ENCODE assay signal across 8 cellular contexts in genomic region chr2:241506793-241507429, GRCh38. TPM values are rescaled to one million over a fixed set of nuclear protein-coding genes. Genes with fewer than 3 reads are reported as not detected.
DNase-seq lines count a peak whose midpoint lies in the region; ATAC-seq lines count a peak whose summit lies in the region.

No MANE protein-coding gene starts in this region.

- peak overlapping the region; percentile 77 for H3K4me3 Mint-ChIP-seq in activated CD4-positive, alpha-beta memory T cell treated with anti-CD3 and anti-CD28 coated beads, Interleukin-2, amount 10 ng/mL, durations not matched to agents 7 days and 5 days
- H3K4me3 Mint-ChIP-seq in stimulated activated naive B cell treated with anti-CD40 and anti-IgM and Interleukin-4, amounts not matched to agents 10 μg/mL and 1 μg/mL and 100 μg/mL, for 72 hours: peak overlapping the region; percentile 89 to 96

- peaks cover 20% of the 10 kb centered on the region for H3K4me1 Mint-ChIP-seq in activated CD4-positive, alpha-beta memory T cell treated with anti-CD3 and anti-CD28 coated beads, Interleukin-2, amount 10 ng/mL, durations not matched to agents 7 days and 5 days
- H3K4me1 Mint-ChIP-seq in stimulated activated naive B cell treated with anti-CD40 and anti-IgM and Interleukin-4, amounts not matched to agents 10 μg/mL and 1 μg/mL and 100 μg/mL, for 72 hours: peaks cover 18 to 35% of the 10 kb centered on the region in 2 donors

- H3K9ac ChIP-seq in iPS-15b (ENCODE audit: low read depth, low read length): peak overlapping the region; percentile 70

- peaks cover 4% of the 10 kb centered on the region for H3K4me1 ChIP-seq in iPS-15b (ENCODE audit: control insufficient read depth, insufficient read depth, low read length)

- CTCF ChIA-PET in activated CD4-positive, alpha-beta memory T cell treated with anti-CD3 and anti-CD28 coated beads, Interleukin-2, amount 10 ng/mL, durations not matched to agents 7 days and 5 days (lab: Charles Lee): no interaction called here

- ATAC-seq in stimulated activated naive B cell treated with anti-CD40 and anti-IgM and Interleukin-4, amounts not matched to agents 10 μg/mL and 1 μg/mL and 100 μg/mL, for 72 hours (replicated peaks): no peak

- POLR2A ChIA-PET in activated CD4-positive, alpha-beta memory T cell treated with anti-CD3 and anti-CD28 coated beads, Interleukin-2, amount 10 ng/mL, durations not matched to agents 7 days and 5 days (lab: Charles Lee): interaction anchor here (1.3 kb wide), 1 partner anchor 179 kb away, joined by 3 read pairs; the partner anchor contains the start of gene DTYMK

- H3K27me3 Mint-ChIP-seq in activated CD4-positive, alpha-beta memory T cell treated with anti-CD3 and anti-CD28 coated beads, Interleukin-2, amount 10 ng/mL, durations not matched to agents 7 days and 5 days: no peaks in the 10 kb centered on the region
- no peaks in the 10 kb centered on the region for H3K27me3 Mint-ChIP-seq in stimulated activated naive B cell treated with anti-CD40 and anti-IgM and Interleukin-4, amounts not matched to agents 10 μg/mL and 1 μg/mL and 100 μg/mL, for 72 hours

- peak overlapping the region; percentile 77 for H3K4me3 ChIP-seq in iPS-15b (ENCODE audit: low read depth, low read length)

- peaks cover 7% of the 10 kb centered on the region for H3K27me3 ChIP-seq in iPS-15b (ENCODE audit: control insufficient read depth, insufficient read depth, low read length)

- no peaks in the 10 kb centered on the region for H3K9me3 Mint-ChIP-seq in activated CD4-positive, alpha-beta memory T cell treated with anti-CD3 and anti-CD28 coated beads, Interleukin-2, amount 10 ng/mL, durations not matched to agents 7 days and 5 days
- no peaks in the 10 kb centered on the region for H3K9me3 Mint-ChIP-seq in stimulated activated naive B cell treated with anti-CD40 and anti-IgM and Interleukin-4, amounts not matched to agents 10 μg/mL and 1 μg/mL and 100 μg/mL, for 72 hours

- DNase-seq in DMS 273 (lab: John Stamatoyannopoulos, UW; ENCODE audit: unreplicated experiment) (peak; percentile 55), DMS 273 treated with DMSO at 0.1 percent for 48 hours (lab: John Stamatoyannopoulos, UW) (no peak), hypothalamus (lab: John Stamatoyannopoulos, UW) (no peak), NCI-H2029 treated with DMSO at 0.1 percent for 48 hours (lab: John Stamatoyannopoulos, UW) (no peak)
- DNase-seq in activated CD4-positive, alpha-beta memory T cell treated with anti-CD3 and anti-CD28 coated beads, Interleukin-2, amount 10 ng/mL, durations not matched to agents 7 days and 5 days: no peak
- no peak for DNase-seq in stimulated activated naive B cell treated with anti-CD40 and anti-IgM and Interleukin-4, amounts not matched to agents 10 μg/mL and 1 μg/mL and 100 μg/mL, for 72 hours
- no peak for DNase-seq in activated naive CD4-positive, alpha-beta T cell treated with Interleukin-2 at 50 U/mL for 16 hours

- H3K9me3 ChIP-seq in iPS-15b (ENCODE audit: control insufficient read depth, insufficient read depth, low read length): no peaks in the 10 kb centered on the region

- H3K36me3 Mint-ChIP-seq in activated CD4-positive, alpha-beta memory T cell treated with anti-CD3 and anti-CD28 coated beads, Interleukin-2, amount 10 ng/mL, durations not matched to agents 7 days and 5 days (ENCODE audit: low read depth): peaks cover 3% of the 10 kb centered on the region
- peaks cover 4 to 10% of the 10 kb centered on the region in 2 donors for H3K36me3 Mint-ChIP-seq in stimulated activated naive B cell treated with anti-CD40 and anti-IgM and Interleukin-4, amounts not matched to agents 10 μg/mL and 1 μg/mL and 100 μg/mL, for 72 hours

- H3K36me3 ChIP-seq in iPS-15b (ENCODE audit: control insufficient read depth, insufficient read depth, low read length): peaks cover 10% of the 10 kb centered on the region

- H3K27ac Mint-ChIP-seq in activated CD4-positive, alpha-beta memory T cell treated with anti-CD3 and anti-CD28 coated beads, Interleukin-2, amount 10 ng/mL, durations not matched to agents 7 days and 5 days: no peak overlapping the region
- H3K27ac Mint-ChIP-seq in stimulated activated naive B cell treated with anti-CD40 and anti-IgM and Interleukin-4, amounts not matched to agents 10 μg/mL and 1 μg/mL and 100 μg/mL, for 72 hours: peak overlapping the region; percentile 80

RNA-seq across cellular contexts. Expression of gene STK25, which starts 1.5 kb away (rescaled TPM):
- total RNA-seq in activated CD4-positive, alpha-beta memory T cell treated with anti-CD3 and anti-CD28 coated beads, Interleukin-2, amount 10 ng/mL, durations not matched to agents 7 days and 5 days: 100 to 1,000 TPM in 1 of 2 experiments, 10 to 100 TPM in 1; 98.8 to 108 TPM

RNA-seq across cellular contexts. Expression of gene BOK, which starts 51.6 kb away (rescaled TPM):
- total RNA-seq in activated CD4-positive, alpha-beta memory T cell treated with anti-CD3 and anti-CD28 coated beads, Interleukin-2, amount 10 ng/mL, durations not matched to agents 7 days and 5 days: under 1 TPM; 0.08 to 0.15 TPM
